ENCODE assay signal across 8 cellular contexts in genomic region chr13:77328819-77329132, GRCh38. TPM values are rescaled to one million over a fixed set of nuclear protein-coding genes. Genes with fewer than 3 reads are reported as not detected.
DNase-seq lines count a peak whose midpoint lies in the region; ATAC-seq and TF ChIP-seq lines count a peak whose summit lies in the region.

No MANE protein-coding gene starts in this region.

- peak overlapping the region; percentile 92 for H3K4me3 Mint-ChIP-seq in activated naive CD4-positive, alpha-beta T cell treated with anti-CD3 and anti-CD28 coated beads for 36 hours

- peak overlapping the region; percentile 98 for H3K27ac Mint-ChIP-seq in activated naive CD4-positive, alpha-beta T cell treated with anti-CD3 and anti-CD28 coated beads for 36 hours

- TF ChIP-seq CTCF in adrenal gland (IDR thresholded peaks at IDR 0.05) = no peak

- peak overlapping the region in 4 of 5 donors; percentile 73 to 88 (median 79) for H3K27ac ChIP-seq in adrenal gland
- H3K27ac ChIP-seq in mesodermal cell (ENCODE audit: low read depth, low read length, severe bottlenecking) = no peak overlapping the region

- no peak for TF ChIP-seq POLR2A in adrenal gland (IDR thresholded peaks at IDR 0.05)

- peak; percentile 1 for ATAC-seq in HG03108 (IDR thresholded peaks at IDR 0.05; ENCODE audit: unreplicated experiment)

- H3K4me1 Mint-ChIP-seq in activated naive CD4-positive, alpha-beta T cell treated with anti-CD3 and anti-CD28 coated beads for 36 hours (ENCODE audit: low read depth) = peaks cover 43% of the 10 kb centered on the region

- intact Hi-C loops in activated naive CD4-positive, alpha-beta T cell treated with anti-CD3 and anti-CD28 coated beads for 36 hours (cut with micrococcal nuclease) = loop anchor here (1.0 to 10.0 kb wide), 10 partner anchors 17 to 2004 kb away; partner anchors contain the start of gene FBXL3
- intact Hi-C loops in adrenal gland (cut with DNase I) = loop anchor here in 1 of 2 donors (5.0 kb wide), 1 partner anchor 149 kb away; no protein-coding TSS in a partner anchor

- H3K36me3 Mint-ChIP-seq in activated naive CD4-positive, alpha-beta T cell treated with anti-CD3 and anti-CD28 coated beads for 36 hours (ENCODE audit: low read depth) = peaks cover 8% of the 10 kb centered on the region

- no peaks in the 10 kb centered on the region for H3K27me3 Mint-ChIP-seq in activated naive CD4-positive, alpha-beta T cell treated with anti-CD3 and anti-CD28 coated beads for 36 hours (ENCODE audit: low read depth)

- CTCF ChIA-PET in activated naive CD4-positive, alpha-beta T cell treated with anti-CD3 and anti-CD28 coated beads for 36 hours (lab: Charles Lee) = no interaction called here

- no peaks in the 10 kb centered on the region for H3K27me3 ChIP-seq in adrenal gland

- H3K9me3 ChIP-seq in adrenal gland (replicated peaks in 1 of 3) (no peaks in the 10 kb centered on the region), mesodermal cell (ENCODE audit: control insufficient read depth, low read length) (no peaks in the 10 kb centered on the region)

- no peaks in the 10 kb centered on the region for H3K9me3 Mint-ChIP-seq in activated naive CD4-positive, alpha-beta T cell treated with anti-CD3 and anti-CD28 coated beads for 36 hours

- 3 to 8% (median 4%) methylated on average over 2 to 4 of the region's 4 CpGs for WGBS in adrenal gland, 4 donors
- WGBS in mesodermal cell (ENCODE audit: insufficient coverage in 2 of 2), 2 experiments = 0 to 8% methylated on average over 2 to 3 of the region's 4 CpGs

- H3K4me3 ChIP-seq in adrenal gland (peak overlapping the region in 3 of 4 donors; percentile 12 to 77 (median 52)), mesodermal cell (ENCODE audit: extremely low read depth, insufficient read depth, low read length, poor library complexity, severe bottlenecking) (peak overlapping the region; percentile 77)

- H3K4me1 ChIP-seq in adrenal gland (replicated peaks in 1 of 2) (peaks cover 4 to 33% of the 10 kb centered on the region in 2 donors), mesodermal cell (ENCODE audit: control insufficient read depth, insufficient read depth, low read length, poor library complexity, severe bottlenecking) (no peaks in the 10 kb centered on the region)

- no peaks in the 10 kb centered on the region for H3K36me3 ChIP-seq in adrenal gland (replicated peaks in 1 of 2)
- no peaks in the 10 kb centered on the region for H3K36me3 ChIP-seq in mesodermal cell (ENCODE audit: control insufficient read depth, insufficient read depth, low read length)

- no peak for DNase-seq in activated naive CD4-positive, alpha-beta T cell treated with anti-CD3 and anti-CD28 coated beads for 36 hours
- DNase-seq in activated naive CD4-positive, alpha-beta T cell treated with Interleukin-2 at 50 U/mL for 16 hours = no peak
- DNase-seq in adrenal gland (no peak), NCI-H1048 (lab: John Stamatoyannopoulos, UW) (no peak), NOMO-1 treated with DMSO at 0.1 percent for 48 hours (lab: John Stamatoyannopoulos, UW; ENCODE audit: unreplicated experiment) (no peak)
- DNase-seq in stimulated activated CD4-positive, alpha-beta T cell treated with anti-CD3 and anti-CD28 coated beads, Interleukin-4, amount 100 ng/mL, for 1 hour = no peak

RNA-seq across cellular contexts. Expression of gene MYCBP2, which starts 1.9 kb away (rescaled TPM):
- 10 to 100 TPM; 60.6 to 70.4 TPM for total RNA-seq in activated naive CD4-positive, alpha-beta T cell treated with anti-CD3 and anti-CD28 coated beads for 36 hours
- 100 to 1,000 TPM in 3 of 8 donors, 10 to 100 TPM in 5; 60.8 to 126 (median 78.7) TPM for total RNA-seq in adrenal gland
- polyA plus RNA-seq in adrenal gland = 10 to 100 TPM; 28.7 to 48.1 (median 44.9) TPM
- polyA plus RNA-seq in mesodermal cell (2013, experiment 1 of 2) = 25.3 TPM
- polyA plus RNA-seq in mesodermal cell (2013, experiment 2 of 2) = 19.8 TPM
